ENCODE assay signal across 1 cellular context in the genomic region with DNA sequence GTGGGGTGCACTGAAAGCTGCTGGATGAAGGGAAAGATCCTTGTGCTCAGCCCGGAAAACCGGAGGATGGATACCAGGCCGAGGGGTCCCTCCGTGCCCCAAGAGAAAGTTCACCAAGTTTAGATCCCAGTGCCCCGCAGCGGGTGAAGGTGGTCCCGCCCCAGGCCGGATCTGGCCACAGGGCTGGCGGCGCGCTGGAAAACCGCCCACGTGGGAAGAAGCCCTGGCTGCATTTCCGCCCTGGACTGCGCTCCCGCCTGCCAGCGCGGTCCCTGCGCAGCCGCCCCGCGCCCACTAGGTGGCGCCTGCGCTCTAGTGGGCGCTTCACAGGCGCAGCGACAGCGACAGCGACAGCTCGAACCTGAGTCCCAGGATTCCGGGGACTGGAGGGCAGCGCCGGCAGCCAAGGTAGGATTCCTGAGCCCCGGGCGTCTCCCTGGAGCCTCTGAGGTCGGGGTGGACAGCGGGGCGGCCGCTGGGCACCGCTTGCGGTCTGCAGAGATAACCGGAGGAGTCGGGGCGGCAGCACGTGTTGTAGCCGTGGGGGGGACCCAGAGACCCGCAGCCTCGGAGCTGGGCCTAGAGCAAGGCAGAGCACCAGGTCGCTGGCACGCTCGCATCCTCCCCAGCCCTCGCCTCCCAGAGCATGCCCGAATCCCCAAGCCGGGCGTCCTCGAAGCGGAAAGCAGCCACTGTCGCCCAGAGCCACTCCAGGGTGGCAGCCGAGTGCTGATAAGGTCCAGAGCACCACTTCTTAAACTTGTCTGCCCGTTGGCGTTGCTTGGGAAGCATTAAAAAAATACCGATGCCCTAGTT.
TF ChIP-seq lines count a peak whose summit lies in the region.

Gene CHD9, plus strand, starts transcription at position 322 of the 816 bp plus-strand sequence. CDS start 101,099 bp downstream, outside the sequence.

TF ChIP-seq in HepG2, 621 proteins besides CTCF, POLR2A, EP300 and RAD21 (continued from another document and continues in another):
- TF ChIP-seq FOXA1 (IDR thresholded peaks at IDR 0.05) = no peak
- TF ChIP-seq FOXA1 (CRISPR knock-in tag; IDR thresholded peaks at IDR 0.05) = peak; percentile 49
- TF ChIP-seq REPIN1 (CRISPR knock-in tag; IDR thresholded peaks at IDR 0.05; ENCODE audit: borderline replicate concordance, low read depth) = peak; percentile 97
- peak; percentile 88 for TF ChIP-seq SIN3A (IDR thresholded peaks at IDR 0.05; ENCODE audit: borderline replicate concordance, low read depth, low read length)
- TF ChIP-seq, protein P1, sequence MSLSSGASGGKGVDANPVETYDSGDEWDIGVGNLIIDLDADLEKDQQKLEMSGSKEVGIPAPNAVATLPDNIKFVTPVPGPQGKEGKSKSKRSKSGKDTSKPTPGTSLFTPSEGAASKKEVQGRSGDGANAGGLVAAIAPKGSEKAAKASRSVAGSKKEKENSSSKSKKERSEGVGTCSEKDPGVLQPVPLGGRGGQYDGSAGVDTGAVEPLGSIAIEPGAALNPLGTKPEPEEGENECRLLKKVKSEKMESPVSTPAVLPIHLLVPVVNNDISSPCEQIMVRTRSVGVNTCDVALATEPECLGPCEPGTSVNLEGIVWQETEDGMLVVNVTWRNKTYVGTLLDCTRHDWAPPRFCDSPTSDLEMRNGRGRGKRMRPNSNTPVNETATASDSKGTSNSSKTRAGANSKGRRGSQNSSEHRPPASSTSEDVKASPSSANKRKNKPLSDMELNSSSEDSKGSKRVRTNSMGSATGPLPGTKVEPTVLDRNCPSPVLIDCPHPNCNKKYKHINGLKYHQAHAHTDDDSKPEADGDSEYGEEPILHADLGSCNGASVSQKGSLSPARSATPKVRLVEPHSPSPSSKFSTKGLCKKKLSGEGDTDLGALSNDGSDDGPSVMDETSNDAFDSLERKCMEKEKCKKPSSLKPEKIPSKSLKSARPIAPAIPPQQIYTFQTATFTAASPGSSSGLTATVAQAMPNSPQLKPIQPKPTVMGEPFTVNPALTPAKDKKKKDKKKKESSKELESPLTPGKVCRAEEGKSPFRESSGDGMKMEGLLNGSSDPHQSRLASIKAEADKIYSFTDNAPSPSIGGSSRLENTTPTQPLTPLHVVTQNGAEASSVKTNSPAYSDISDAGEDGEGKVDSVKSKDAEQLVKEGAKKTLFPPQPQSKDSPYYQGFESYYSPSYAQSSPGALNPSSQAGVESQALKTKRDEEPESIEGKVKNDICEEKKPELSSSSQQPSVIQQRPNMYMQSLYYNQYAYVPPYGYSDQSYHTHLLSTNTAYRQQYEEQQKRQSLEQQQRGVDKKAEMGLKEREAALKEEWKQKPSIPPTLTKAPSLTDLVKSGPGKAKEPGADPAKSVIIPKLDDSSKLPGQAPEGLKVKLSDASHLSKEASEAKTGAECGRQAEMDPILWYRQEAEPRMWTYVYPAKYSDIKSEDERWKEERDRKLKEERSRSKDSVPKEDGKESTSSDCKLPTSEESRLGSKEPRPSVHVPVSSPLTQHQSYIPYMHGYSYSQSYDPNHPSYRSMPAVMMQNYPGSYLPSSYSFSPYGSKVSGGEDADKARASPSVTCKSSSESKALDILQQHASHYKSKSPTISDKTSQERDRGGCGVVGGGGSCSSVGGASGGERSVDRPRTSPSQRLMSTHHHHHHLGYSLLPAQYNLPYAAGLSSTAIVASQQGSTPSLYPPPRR (CRISPR knock-in tag; IDR thresholded peaks at IDR 0.05; ENCODE audit: borderline replicate concordance) = peak; percentile 59
- no peak; the same call in 1 of the 2 replicates for TF ChIP-seq ZFP36L2 (CRISPR knock-in tag; IDR thresholded peaks at IDR 0.05)
- TF ChIP-seq, protein P2, sequence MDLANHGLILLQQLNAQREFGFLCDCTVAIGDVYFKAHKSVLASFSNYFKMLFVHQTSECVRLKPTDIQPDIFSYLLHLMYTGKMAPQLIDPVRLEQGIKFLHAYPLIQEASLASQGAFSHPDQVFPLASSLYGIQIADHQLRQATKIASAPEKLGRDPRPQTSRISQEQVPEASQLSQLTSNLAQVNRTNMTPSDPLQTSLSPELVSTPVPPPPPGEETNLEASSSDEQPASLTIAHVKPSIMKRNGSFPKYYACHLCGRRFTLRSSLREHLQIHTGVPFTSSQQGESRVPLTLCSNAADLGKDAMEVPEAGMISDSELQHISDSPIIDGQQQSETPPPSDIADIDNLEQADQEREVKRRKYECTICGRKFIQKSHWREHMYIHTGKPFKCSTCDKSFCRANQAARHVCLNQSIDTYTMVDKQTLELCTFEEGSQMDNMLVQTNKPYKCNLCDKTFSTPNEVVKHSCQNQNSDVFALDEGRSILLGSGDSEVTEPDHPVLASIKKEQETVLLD (CRISPR knock-in tag; IDR thresholded peaks at IDR 0.05; ENCODE audit: low read depth) = 0 out of 2 replicates have a peak, but pooled peaks have one; percentile 56
- peak; percentile 96 for TF ChIP-seq TGIF2 (CRISPR knock-in tag; IDR thresholded peaks at IDR 0.05)
- no peak for TF ChIP-seq IKZF1 (IDR thresholded peaks at IDR 0.05)
- TF ChIP-seq SRY (CRISPR knock-in tag; IDR thresholded peaks at IDR 0.05) = peak; percentile 96
- no peak for TF ChIP-seq GRHL1 (CRISPR knock-in tag; conservative IDR thresholded peaks at IDR 0.05)
- no peak for TF ChIP-seq PCBP2 (optimal IDR thresholded peaks at IDR 0.05; ENCODE audit: low read depth, low read length, poor library complexity, severe bottlenecking)
- TF ChIP-seq GLI4 (CRISPR knock-in tag; IDR thresholded peaks at IDR 0.05; ENCODE audit: borderline replicate concordance) = peak; percentile 97; the same call in 1 of the 2 replicates
- TF ChIP-seq ZNF83 (CRISPR knock-in tag; IDR thresholded peaks at IDR 0.05; ENCODE audit: borderline replicate concordance) = peak; percentile 8; the same call in 1 of the 2 replicates
- TF ChIP-seq NFRKB (IDR thresholded peaks at IDR 0.05) = no peak
- peak; percentile 10 for TF ChIP-seq NKX3-1 (CRISPR knock-in tag; IDR thresholded peaks at IDR 0.05)
- peak; percentile 77; the same call in 1 of the 2 replicates for TF ChIP-seq ZSCAN12 (CRISPR knock-in tag; IDR thresholded peaks at IDR 0.05)
- no peak for TF ChIP-seq ELK4 (CRISPR knock-in tag; IDR thresholded peaks at IDR 0.05; ENCODE audit: borderline replicate concordance)
- TF ChIP-seq CREBL2 (CRISPR knock-in tag; IDR thresholded peaks at IDR 0.05; ENCODE audit: borderline replicate concordance) = peak; percentile 39; the same call in 1 of the 2 replicates
- TF ChIP-seq, protein P3, sequence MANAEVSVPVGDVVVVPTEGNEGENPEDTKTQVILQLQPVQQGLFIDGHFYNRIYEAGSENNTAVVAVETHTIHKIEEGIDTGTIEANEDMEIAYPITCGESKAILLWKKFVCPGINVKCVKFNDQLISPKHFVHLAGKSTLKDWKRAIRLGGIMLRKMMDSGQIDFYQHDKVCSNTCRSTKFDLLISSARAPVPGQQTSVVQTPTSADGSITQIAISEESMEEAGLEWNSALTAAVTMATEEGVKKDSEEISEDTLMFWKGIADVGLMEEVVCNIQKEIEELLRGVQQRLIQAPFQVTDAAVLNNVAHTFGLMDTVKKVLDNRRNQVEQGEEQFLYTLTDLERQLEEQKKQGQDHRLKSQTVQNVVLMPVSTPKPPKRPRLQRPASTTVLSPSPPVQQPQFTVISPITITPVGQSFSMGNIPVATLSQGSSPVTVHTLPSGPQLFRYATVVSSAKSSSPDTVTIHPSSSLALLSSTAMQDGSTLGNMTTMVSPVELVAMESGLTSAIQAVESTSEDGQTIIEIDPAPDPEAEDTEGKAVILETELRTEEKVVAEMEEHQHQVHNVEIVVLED (CRISPR knock-in tag; IDR thresholded peaks at IDR 0.05; ENCODE audit: borderline replicate concordance) = peak; percentile 86
- no peak; the same call in 1 of the 2 replicates for TF ChIP-seq ZNF414 (CRISPR knock-in tag; IDR thresholded peaks at IDR 0.05)
- TF ChIP-seq STAT5B (CRISPR knock-in tag; IDR thresholded peaks at IDR 0.05) = no peak
- no peak for TF ChIP-seq NR2F2 (IDR thresholded peaks at IDR 0.05; ENCODE audit: borderline replicate concordance, low read depth)
- peak; percentile 96 for TF ChIP-seq ZNF546 (CRISPR knock-in tag; conservative IDR thresholded peaks at IDR 0.05)
- TF ChIP-seq ZC3H13 (CRISPR knock-in tag; IDR thresholded peaks at IDR 0.05) = peak; percentile 87; the same call in 1 of the 2 replicates
- TF ChIP-seq, protein P4, sequence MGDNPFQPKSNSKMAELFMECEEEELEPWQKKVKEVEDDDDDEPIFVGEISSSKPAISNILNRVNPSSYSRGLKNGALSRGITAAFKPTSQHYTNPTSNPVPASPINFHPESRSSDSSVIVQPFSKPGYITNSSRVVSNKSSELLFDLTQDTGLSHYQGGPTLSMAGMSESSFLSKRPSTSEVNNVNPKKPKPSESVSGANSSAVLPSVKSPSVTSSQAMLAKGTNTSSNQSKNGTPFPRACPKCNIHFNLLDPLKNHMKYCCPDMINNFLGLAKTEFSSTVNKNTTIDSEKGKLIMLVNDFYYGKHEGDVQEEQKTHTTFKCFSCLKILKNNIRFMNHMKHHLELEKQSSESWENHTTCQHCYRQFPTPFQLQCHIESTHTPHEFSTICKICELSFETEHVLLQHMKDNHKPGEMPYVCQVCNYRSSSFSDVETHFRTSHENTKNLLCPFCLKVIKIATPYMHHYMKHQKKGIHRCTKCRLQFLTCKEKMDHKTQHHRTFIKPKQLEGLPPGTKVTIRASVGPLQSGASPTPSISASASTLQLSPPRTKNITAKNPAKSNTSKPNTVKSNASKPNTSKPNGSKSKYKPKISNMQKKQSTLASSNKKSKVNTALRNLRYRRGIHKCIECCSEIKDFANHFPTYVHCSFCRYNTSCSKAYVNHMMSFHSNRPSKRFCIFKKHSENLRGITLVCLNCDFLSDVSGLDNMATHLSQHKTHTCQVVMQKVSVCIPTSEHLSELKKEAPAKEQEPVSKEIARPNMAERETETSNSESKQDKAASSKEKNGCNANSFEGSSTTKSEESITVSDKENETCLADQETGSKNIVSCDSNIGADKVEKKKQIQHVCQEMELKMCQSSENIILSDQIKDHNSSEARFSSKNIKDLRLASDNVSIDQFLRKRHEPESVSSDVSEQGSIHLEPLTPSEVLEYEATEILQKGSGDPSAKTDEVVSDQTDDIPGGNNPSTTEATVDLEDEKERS (CRISPR knock-in tag; IDR thresholded peaks at IDR 0.05) = peak; percentile 97
- TF ChIP-seq MXI1 (IDR thresholded peaks at IDR 0.05; ENCODE audit: borderline replicate concordance, low read depth, low read length) = peak; percentile 99
- peak; percentile 93; the same call in 1 of the 2 replicates for TF ChIP-seq ZNF615 (CRISPR knock-in tag; IDR thresholded peaks at IDR 0.05; ENCODE audit: borderline replicate concordance)
- 0 out of 2 replicates have a peak, but pooled peaks have one; percentile 40 for TF ChIP-seq ZNF326 (CRISPR knock-in tag; IDR thresholded peaks at IDR 0.05; ENCODE audit: borderline replicate concordance)
- TF ChIP-seq ZBTB44 (CRISPR knock-in tag; IDR thresholded peaks at IDR 0.05) = no peak
- TF ChIP-seq, protein P5, sequence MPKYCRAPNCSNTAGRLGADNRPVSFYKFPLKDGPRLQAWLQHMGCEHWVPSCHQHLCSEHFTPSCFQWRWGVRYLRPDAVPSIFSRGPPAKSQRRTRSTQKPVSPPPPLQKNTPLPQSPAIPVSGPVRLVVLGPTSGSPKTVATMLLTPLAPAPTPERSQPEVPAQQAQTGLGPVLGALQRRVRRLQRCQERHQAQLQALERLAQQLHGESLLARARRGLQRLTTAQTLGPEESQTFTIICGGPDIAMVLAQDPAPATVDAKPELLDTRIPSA (CRISPR knock-in tag; IDR thresholded peaks at IDR 0.05; ENCODE audit: borderline replicate concordance) = peak; percentile 95
- TF ChIP-seq ZNF761 (CRISPR knock-in tag; conservative IDR thresholded peaks at IDR 0.05) = 0 out of 2 replicates have a peak, but pooled peaks have one; percentile 17
